20 cellular contexts compared by ENCODE assay signal in the genomic region with DNA sequence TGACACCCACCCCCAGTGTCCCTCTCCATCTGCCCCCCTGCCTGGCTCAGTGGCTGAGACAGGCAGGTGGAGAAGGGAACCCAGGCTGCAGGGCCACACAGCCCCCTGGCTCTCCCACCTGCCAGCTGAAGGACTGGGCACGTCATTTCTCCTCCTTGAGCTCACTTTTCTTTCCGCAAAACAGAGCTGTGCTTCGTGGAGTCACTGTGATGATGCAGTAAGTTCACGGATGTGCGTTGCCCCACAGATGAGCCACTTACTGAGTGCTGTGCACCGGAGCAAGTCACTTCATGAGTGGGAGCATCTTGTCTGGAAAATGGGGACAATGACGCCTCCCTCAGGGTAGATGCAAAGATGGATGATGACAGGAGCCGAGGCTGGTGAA. TPM values are rescaled to one million over a fixed set of nuclear protein-coding genes. Genes with fewer than 3 reads are reported as not detected.
"Had no signal": no experiment of that assay in that cellular context is flagged by ENCODE, and none has a peak within 500 bp of the region (broad histone marks: within the 10 kb centered on the region; RNA-seq: fewer than 3 reads in every experiment).

No MANE protein-coding gene starts in this region.

- H3K27me3 Mint-ChIP-seq: activated naive CD8-positive, alpha-beta T cell treated with anti-CD3 and anti-CD28 coated beads, Interleukin-2, amount 10 ng/mL, durations not matched to agents 7 days and 5 days; natural killer cell treated with Interleukin-12 subunit alpha and Interleukin-12 subunit beta and Interleukin-15 and Interleukin-18, amount 100 ng/mL, for 72 hours had no signal

- H3K27ac ChIP-seq: body of pancreas, lower lobe of right lung had no signal

- H3K27me3 ChIP-seq: body of pancreas had no signal

- H3K9me3 ChIP-seq: body of pancreas, lower lobe of right lung had no signal

- H3K4me3 ChIP-seq: body of pancreas, lower lobe of right lung had no signal

- H3K4me3 Mint-ChIP-seq: activated naive CD8-positive, alpha-beta T cell treated with anti-CD3 and anti-CD28 coated beads, Interleukin-2, amount 10 ng/mL, durations not matched to agents 7 days and 5 days; mesothelial cell of epicardium; natural killer cell treated with Interleukin-12 subunit alpha and Interleukin-12 subunit beta and Interleukin-15 and Interleukin-18, amount 100 ng/mL, for 72 hours; stimulated activated effector memory CD8-positive, alpha-beta T cell treated with anti-CD3 and anti-CD28 coated beads, Interleukin-12 subunit alpha, Interleukin-12 subunit beta, amount 100 ng/mL, for 72 hours had no signal

- H3K36me3 Mint-ChIP-seq: activated naive CD8-positive, alpha-beta T cell treated with anti-CD3 and anti-CD28 coated beads, Interleukin-2, amount 10 ng/mL, durations not matched to agents 7 days and 5 days; mesothelial cell of epicardium; natural killer cell treated with Interleukin-12 subunit alpha and Interleukin-12 subunit beta and Interleukin-15 and Interleukin-18, amount 100 ng/mL, for 72 hours; stimulated activated effector memory CD8-positive, alpha-beta T cell treated with anti-CD3 and anti-CD28 coated beads, Interleukin-12 subunit alpha, Interleukin-12 subunit beta, amount 100 ng/mL, for 72 hours had no signal

- H3K27ac Mint-ChIP-seq: activated naive CD8-positive, alpha-beta T cell treated with anti-CD3 and anti-CD28 coated beads, Interleukin-2, amount 10 ng/mL, durations not matched to agents 7 days and 5 days; mesothelial cell of epicardium; natural killer cell treated with Interleukin-12 subunit alpha and Interleukin-12 subunit beta and Interleukin-15 and Interleukin-18, amount 100 ng/mL, for 72 hours; progenitor cell of endocrine pancreas; stimulated activated effector memory CD8-positive, alpha-beta T cell treated with anti-CD3 and anti-CD28 coated beads, Interleukin-12 subunit alpha, Interleukin-12 subunit beta, amount 100 ng/mL, for 72 hours had no signal

- H3K4me1 ChIP-seq: body of pancreas, lower lobe of right lung had no signal

- H3K9me3 Mint-ChIP-seq: activated naive CD8-positive, alpha-beta T cell treated with anti-CD3 and anti-CD28 coated beads, Interleukin-2, amount 10 ng/mL, durations not matched to agents 7 days and 5 days; mesothelial cell of epicardium; natural killer cell treated with Interleukin-12 subunit alpha and Interleukin-12 subunit beta and Interleukin-15 and Interleukin-18, amount 100 ng/mL, for 72 hours; stimulated activated effector memory CD8-positive, alpha-beta T cell treated with anti-CD3 and anti-CD28 coated beads, Interleukin-12 subunit alpha, Interleukin-12 subunit beta, amount 100 ng/mL, for 72 hours had no signal

- ATAC-seq: body of pancreas; lower lobe of right lung; natural killer cell treated with Interleukin-12 subunit alpha and Interleukin-12 subunit beta and Interleukin-15 and Interleukin-18, amount 100 ng/mL, for 72 hours; right cardiac atrium; stimulated activated effector memory CD8-positive, alpha-beta T cell treated with anti-CD3 and anti-CD28 coated beads, Interleukin-12 subunit alpha, Interleukin-12 subunit beta, amount 100 ng/mL, for 72 hours had no signal

- DNase-seq: activated CD4-positive, alpha-beta T cell treated with anti-CD3 and anti-CD28 coated beads, Interleukin-2, amount 50 U/mL, for 4 hours; activated naive CD4-positive, alpha-beta T cell treated with Interleukin-2 at 50 U/mL for 16 hours; activated naive CD8-positive, alpha-beta T cell treated with anti-CD3 and anti-CD28 coated beads, Interleukin-2, amount 10 ng/mL, durations not matched to agents 7 days and 5 days; activated T-cell treated with anti-CD3 and anti-CD28 coated beads for 4 hours; amygdala; erythroblast; foreskin melanocyte; kidney glomerular epithelial cell; occipital lobe; small intestine; stimulated activated CD4-positive, alpha-beta T cell treated with anti-CD3 and anti-CD28 coated beads, Interleukin-4, amount 100 ng/mL, for 1 hour had no signal

- H3K4me1 Mint-ChIP-seq: activated naive CD8-positive, alpha-beta T cell treated with anti-CD3 and anti-CD28 coated beads, Interleukin-2, amount 10 ng/mL, durations not matched to agents 7 days and 5 days; stimulated activated effector memory CD8-positive, alpha-beta T cell treated with anti-CD3 and anti-CD28 coated beads, Interleukin-12 subunit alpha, Interleukin-12 subunit beta, amount 100 ng/mL, for 72 hours had no signal

- H3K36me3 ChIP-seq: lower lobe of right lung had no signal

RNA-seq across cellular contexts. Expression of gene OPN4, which starts 2.7 kb away (rescaled TPM):
- total RNA-seq: activated naive CD8-positive, alpha-beta T cell treated with anti-CD3 and anti-CD28 coated beads, Interleukin-2, amount 10 ng/mL, durations not matched to agents 7 days and 5 days; body of pancreas; lower lobe of right lung; mesothelial cell of epicardium; natural killer cell treated with Interleukin-12 subunit alpha and Interleukin-12 subunit beta and Interleukin-15 and Interleukin-18, amount 100 ng/mL, for 72 hours; occipital lobe; progenitor cell of endocrine pancreas; T-helper 2 cell treated with Interferon-gamma antibody and Interleukin-4, amounts not matched to agents 100 ng/mL and 5 ng/mL, for 36 hours; urinary bladder had no signal

RNA-seq across cellular contexts. Expression of gene LDB3, which starts 11.3 kb away (rescaled TPM):
- total RNA-seq: activated naive CD8-positive, alpha-beta T cell treated with anti-CD3 and anti-CD28 coated beads, Interleukin-2, amount 10 ng/mL, durations not matched to agents 7 days and 5 days; natural killer cell treated with Interleukin-12 subunit alpha and Interleukin-12 subunit beta and Interleukin-15 and Interleukin-18, amount 100 ng/mL, for 72 hours had no signal
